8 cellular contexts compared by ENCODE assay signal in genomic region chr1:31155216-31155806, GRCh38.
A peak's percentile ranks its signal among the peaks of the same experiment; 100 is the strongest.
DNase-seq lines count a peak whose midpoint lies in the region; ATAC-seq and TF ChIP-seq lines count a peak whose summit lies in the region.

No MANE protein-coding gene starts in this region.

- H3K4me3 Mint-ChIP-seq in T-helper 2 cell treated with Interferon-gamma antibody and Interleukin-4, amounts not matched to agents 5 μg/mL and 100 μg/mL, for 36 hours: peak overlapping the region; percentile 90

- peaks cover 1% of the 10 kb centered on the region for H3K27me3 Mint-ChIP-seq in T-helper 2 cell treated with Interferon-gamma antibody and Interleukin-4, amounts not matched to agents 5 μg/mL and 100 μg/mL, for 36 hours (ENCODE audit: low read depth)

- in situ Hi-C loops in astrocyte of the cerebellum (cut with HindIII; ENCODE audit: low sequenced_read_pairs): loop anchor here (5.0 to 25.0 kb wide), 2 partner anchors 93 to 343 kb away; no protein-coding TSS in a partner anchor

- H3K36me3 ChIP-seq in iPS-15b (ENCODE audit: control insufficient read depth, insufficient read depth, low read length) (no peaks in the 10 kb centered on the region), skeletal muscle tissue (ENCODE audit: control insufficient read depth in 3 of 3, insufficient read depth in 3 of 3, low read length in 3 of 3) (no peaks in the 10 kb centered on the region)

- H3K9me3 ChIP-seq in iPS-15b (ENCODE audit: control insufficient read depth, insufficient read depth, low read length) (no peaks in the 10 kb centered on the region), skeletal muscle tissue (ENCODE audit: control insufficient read depth in 3 of 3, low read length in 3 of 3) (no peaks in the 10 kb centered on the region)

- DNase-seq in CMK (ENCODE audit: low read depth) (peak; percentile 81), LoVo (ENCODE audit: low spot score) (peak; percentile 80), astrocyte of the cerebellum (ENCODE audit: low read depth) (peak; percentile 16), NK-92 (lab: John Stamatoyannopoulos, UW; ENCODE audit: unreplicated experiment) (no peak)
- peak; percentile 80 for DNase-seq in T-helper 2 cell treated with Interferon-gamma antibody and Interleukin-4, amounts not matched to agents 5 μg/mL and 100 μg/mL, for 36 hours (ENCODE audit: low spot score)

- no peaks in the 10 kb centered on the region for H3K36me3 Mint-ChIP-seq in T-helper 2 cell treated with Interferon-gamma antibody and Interleukin-4, amounts not matched to agents 5 μg/mL and 100 μg/mL, for 36 hours (ENCODE audit: low read depth)

- peak overlapping the region; percentile 82 for H3K27ac Mint-ChIP-seq in T-helper 2 cell treated with Interferon-gamma antibody and Interleukin-4, amounts not matched to agents 5 μg/mL and 100 μg/mL, for 36 hours

- peak overlapping the region; percentile 48 for H3K27ac ChIP-seq in skeletal muscle tissue (ENCODE audit: low read depth, low read length)

- H3K4me1 ChIP-seq in iPS-15b (ENCODE audit: control insufficient read depth, insufficient read depth, low read length) (no peaks in the 10 kb centered on the region), skeletal muscle tissue (ENCODE audit: control insufficient read depth in 3 of 3, insufficient read depth in 3 of 3, low read length in 3 of 3) (peaks cover 0 to 5% (median 2%) of the 10 kb centered on the region in 3 donors)

- H3K4me3 ChIP-seq in astrocyte of the cerebellum (ENCODE audit: low read depth, low read length) (peak overlapping the region; percentile 61), iPS-15b (ENCODE audit: low read depth, low read length) (peak overlapping the region; percentile 68), skeletal muscle tissue (ENCODE audit: low read length in 3 of 3) (peak overlapping the region; percentile 68 to 81 (median 79))

- peaks cover 6% of the 10 kb centered on the region for H3K4me1 Mint-ChIP-seq in T-helper 2 cell treated with Interferon-gamma antibody and Interleukin-4, amounts not matched to agents 5 μg/mL and 100 μg/mL, for 36 hours (ENCODE audit: low read depth)

- H3K27me3 ChIP-seq in iPS-15b (ENCODE audit: control insufficient read depth, insufficient read depth, low read length) (no peaks in the 10 kb centered on the region), skeletal muscle tissue (ENCODE audit: control insufficient read depth in 3 of 3, insufficient read depth in 3 of 3, low read length in 3 of 3) (no peaks in the 10 kb centered on the region)

- peak; percentile 65 for ATAC-seq in GM21367 (IDR thresholded peaks at IDR 0.05; ENCODE audit: unreplicated experiment)

- TF ChIP-seq CTCF in astrocyte of the cerebellum (IDR thresholded peaks at IDR 0.05; ENCODE audit: low read depth, low read length, missing control alignments): peak; percentile 22

- H3K9ac ChIP-seq in iPS-15b (ENCODE audit: low read depth, low read length) (peak overlapping the region; percentile 38), skeletal muscle tissue (ENCODE audit: low read depth in 1 of 3, low read length in 3 of 3) (peak overlapping the region; percentile 43 to 82 (median 46))

- no peaks in the 10 kb centered on the region for H3K9me3 Mint-ChIP-seq in T-helper 2 cell treated with Interferon-gamma antibody and Interleukin-4, amounts not matched to agents 5 μg/mL and 100 μg/mL, for 36 hours
